15 cellular contexts compared by ENCODE assay signal in the genomic region with DNA sequence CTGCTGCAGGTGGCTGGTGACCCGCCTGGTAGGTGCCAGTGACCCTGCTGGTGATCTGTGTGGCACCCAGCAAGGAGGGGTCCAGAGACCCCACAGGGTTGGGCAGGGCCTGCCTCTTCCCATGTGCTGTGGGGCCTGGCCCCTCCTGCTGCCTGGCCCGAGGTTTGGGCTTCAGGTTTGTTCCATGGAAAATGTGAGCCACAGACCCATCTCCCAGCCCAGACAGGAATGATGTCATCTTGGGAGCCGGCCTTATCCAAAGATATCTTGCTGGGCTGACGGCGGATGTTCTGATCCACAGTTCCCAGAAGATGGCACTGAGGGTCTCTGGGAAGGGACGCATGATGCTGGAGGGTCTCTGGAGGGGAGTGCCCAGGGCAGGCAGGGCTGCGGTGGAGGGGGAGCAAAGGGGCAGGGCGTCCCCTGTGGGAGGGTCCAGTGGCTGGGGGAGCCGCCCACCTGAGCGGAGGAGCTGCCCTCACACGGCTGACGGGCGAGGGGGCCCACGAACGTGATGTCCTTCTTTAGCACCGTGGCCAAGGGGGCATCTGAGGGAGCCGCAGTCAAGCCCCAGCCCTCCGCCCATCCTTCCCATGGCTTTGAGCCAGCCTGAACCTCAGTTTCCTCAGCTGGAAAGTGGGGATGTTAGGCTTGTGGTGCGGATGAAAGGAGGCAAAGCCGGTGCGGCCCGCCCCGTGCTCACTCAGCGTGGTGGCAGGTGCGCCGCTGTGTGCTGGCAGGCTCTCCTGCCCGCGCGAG.
DNase-seq lines count a peak whose midpoint lies in the region; ATAC-seq and TF ChIP-seq lines count a peak whose summit lies in the region.
"Had no signal": no experiment of that assay in that cellular context is flagged by ENCODE, and none has a peak within 500 bp of the region (broad histone marks: within the 10 kb centered on the region; RNA-seq: fewer than 3 reads in every experiment).

No MANE protein-coding gene starts in this region.

- H3K4me1 Mint-ChIP-seq in activated CD4-positive, alpha-beta T cell treated with anti-CD3 and anti-CD28 coated beads, Interleukin-2, amount 10 ng/mL, durations not matched to agents 24 days and 14 days, result no peaks in the 10 kb centered on the region
- H3K4me1 Mint-ChIP-seq: T-cell had no signal

- intact Hi-C loops in activated CD4-positive, alpha-beta T cell treated with anti-CD3 and anti-CD28 coated beads, Interleukin-2, amount 10 ng/mL, durations not matched to agents 24 days and 14 days (cut with micrococcal nuclease), result no loop called here

- H3K9me3 ChIP-seq in adipocyte (ENCODE audit: control insufficient read depth, low read length) (no peaks in the 10 kb centered on the region), gastroesophageal sphincter (no peaks in the 10 kb centered on the region)
- H3K9me3 ChIP-seq: A549, spleen had no signal

- TF ChIP-seq POLR2A in gastroesophageal sphincter (IDR thresholded peaks at IDR 0.05), result no peak

- WGBS in gastroesophageal sphincter (ENCODE audit: low coverage in 1 of 2), 2 donors, result 20 to 29% methylated on average over 1 of the region's 29 CpGs

- H3K9ac ChIP-seq in adipocyte (ENCODE audit: low read length), result no peak overlapping the region
- H3K9ac ChIP-seq: neural progenitor cell had no signal

- H3K27ac Mint-ChIP-seq in activated CD4-positive, alpha-beta T cell treated with anti-CD3 and anti-CD28 coated beads, Interleukin-2, amount 10 ng/mL, durations not matched to agents 24 days and 14 days, result no peak overlapping the region

- H3K27ac ChIP-seq in gastroesophageal sphincter, result peak overlapping the region; percentile 45 to 93 (median 86)
- H3K27ac ChIP-seq: A549, foreskin keratinocyte, neural progenitor cell, spleen had no signal

- H3K36me3 ChIP-seq in adipocyte (ENCODE audit: control insufficient read depth, insufficient read depth, low read length, severe bottlenecking), result peaks cover 65% of the 10 kb centered on the region
- H3K36me3 ChIP-seq in gastroesophageal sphincter, result peaks cover 0 to 7% of the 10 kb centered on the region in 2 donors
- H3K36me3 ChIP-seq: neural progenitor cell, spleen had no signal

- H3K4me3 ChIP-seq in adipocyte (ENCODE audit: low read length) (no peak overlapping the region), gastroesophageal sphincter (no peak overlapping the region)
- H3K4me3 ChIP-seq: A549, neural progenitor cell, spleen had no signal

- TF ChIP-seq CTCF in gastroesophageal sphincter (IDR thresholded peaks at IDR 0.05) (peak in 1 of 4 experiments; percentile 4), omental fat pad (IDR thresholded peaks at IDR 0.05) (no peak)

- TF ChIP-seq EP300 in gastroesophageal sphincter (IDR thresholded peaks at IDR 0.05), result no peak

- ATAC-seq in gastroesophageal sphincter, result peak; percentile 68
- peak; percentile 22 for ATAC-seq in omental fat pad (ENCODE audit: low FRiP score)
- no peak for ATAC-seq in GM19397 (IDR thresholded peaks at IDR 0.05; ENCODE audit: unreplicated experiment)
- ATAC-seq: A549, foreskin keratinocyte, T-cell had no signal

- DNase-seq in AG08395 (ENCODE audit: low spot score), result peak; percentile 74
- DNase-seq in adipocyte (ENCODE audit: low read depth), result peak; percentile 46
- no peak for DNase-seq in omental fat pad (ENCODE audit: low spot score)
- no peak for DNase-seq in foreskin melanocyte
- DNase-seq in DMS79 treated with DMSO at 0.1 percent for 48 hours (lab: John Stamatoyannopoulos, UW), result no peak
- no peak for DNase-seq in activated CD4-positive, alpha-beta T cell treated with anti-CD3 and anti-CD28 coated beads, Interleukin-2, amount 10 ng/mL, durations not matched to agents 24 days and 14 days
- DNase-seq: cerebellar nuclear complex, foreskin keratinocyte, spleen, T-cell had no signal

- no peak overlapping the region for H3K4me3 Mint-ChIP-seq in activated CD4-positive, alpha-beta T cell treated with anti-CD3 and anti-CD28 coated beads, Interleukin-2, amount 10 ng/mL, durations not matched to agents 24 days and 14 days
- H3K4me3 Mint-ChIP-seq: neural progenitor cell, T-cell had no signal

- no peaks in the 10 kb centered on the region for H3K27me3 Mint-ChIP-seq in activated CD4-positive, alpha-beta T cell treated with anti-CD3 and anti-CD28 coated beads, Interleukin-2, amount 10 ng/mL, durations not matched to agents 24 days and 14 days
- H3K27me3 Mint-ChIP-seq: type B pancreatic cell had no signal

- no peaks in the 10 kb centered on the region for H3K36me3 Mint-ChIP-seq in activated CD4-positive, alpha-beta T cell treated with anti-CD3 and anti-CD28 coated beads, Interleukin-2, amount 10 ng/mL, durations not matched to agents 24 days and 14 days (ENCODE audit: low read depth)
- H3K36me3 Mint-ChIP-seq: neural progenitor cell, T-cell had no signal

- H3K4me1 ChIP-seq in adipocyte (ENCODE audit: control insufficient read depth, insufficient read depth, low read length) (peaks cover 32% of the 10 kb centered on the region), gastroesophageal sphincter (peaks cover 15 to 88% (median 63%) of the 10 kb centered on the region in 3 donors)
- H3K4me1 ChIP-seq: A549, foreskin keratinocyte, neural progenitor cell had no signal

- H3K27me3 ChIP-seq in adipocyte (replicated peaks; ENCODE audit: control insufficient read depth, insufficient read depth, low read length) (no peaks in the 10 kb centered on the region), gastroesophageal sphincter (no peaks in the 10 kb centered on the region)
- H3K27me3 ChIP-seq: foreskin keratinocyte, neural progenitor cell had no signal

- H3K9me3 Mint-ChIP-seq in activated CD4-positive, alpha-beta T cell treated with anti-CD3 and anti-CD28 coated beads, Interleukin-2, amount 10 ng/mL, durations not matched to agents 24 days and 14 days, result peaks cover 12% of the 10 kb centered on the region
- H3K9me3 Mint-ChIP-seq: T-cell had no signal

Comparison
In these comparisons a context has a peak if more than half of its experiments do, and no peak if none do; other contexts are left out.
1. DNase-seq: peak in AG08395 (single experiment) and adipocyte (single experiment); none in omental fat pad (single experiment), foreskin melanocyte (single experiment), DMS79 treated with DMSO at 0.1 percent for 48 hours (single experiment) and activated CD4-positive, alpha-beta T cell treated with anti-CD3 and anti-CD28 coated beads, Interleukin-2, amount 10 ng/mL, durations not matched to agents 24 days and 14 days (single experiment).